Comparison of ENCODE assay signal across 26 cellular contexts in genomic region chr1:229150518-229150917, GRCh38.
DNase-seq lines count a peak whose midpoint lies in the region; ATAC-seq, FAIRE-seq and TF ChIP-seq lines count a peak whose summit lies in the region.
"Had no signal": no experiment of that assay in that cellular context is flagged by ENCODE, and none has a peak within 500 bp of the region (broad histone marks: within the 10 kb centered on the region; RNA-seq: fewer than 3 reads in every experiment).

No MANE protein-coding gene starts in this region.

- H3K27ac Mint-ChIP-seq in GM23338 = no peak overlapping the region
- H3K27ac Mint-ChIP-seq: CD14-positive monocyte; CD4-positive, alpha-beta T cell; CD8-positive, alpha-beta memory T cell; HFFc6 had no signal

- H4K20me1 ChIP-seq in GM23338 (replicated peaks; ENCODE audit: insufficient read depth) = no peaks in the 10 kb centered on the region
- no peaks in the 10 kb centered on the region for H4K20me1 ChIP-seq in H1 (replicated peaks in 1 of 2; ENCODE audit: control insufficient read depth in 1 of 2, insufficient read depth in 2 of 2, low read length in 2 of 2)
- H4K20me1 ChIP-seq: BLaER1 treated with 17β-estradiol and CSF1 and Interleukin-3, amounts not matched to agents 10 nM and 100 nM had no signal

- H2BK120ac ChIP-seq in H1 (replicated peaks; ENCODE audit: low read depth, low read length) = no peak overlapping the region

- H3K27me3 ChIP-seq in GM23338 (ENCODE audit: insufficient read depth) (no peaks in the 10 kb centered on the region), H1 (replicated peaks in 1 of 4; ENCODE audit: control insufficient read depth in 3 of 4, extremely low read depth in 1 of 4, insufficient read depth in 3 of 4, low read length in 3 of 4) (peaks cover 0 to 4% (median 3%) of the 10 kb centered on the region in 4 experiments; a peak in 2 of 7 replicates), right cardiac atrium (ENCODE audit: control insufficient read depth, insufficient read depth) (no peaks in the 10 kb centered on the region)
- H3K27me3 ChIP-seq: BE2C had no signal

- 0 out of 4 replicates have a peak, but pooled peaks of 1 of the 2 experiments have one; percentile 7 for TF ChIP-seq RAD21 in H1 (IDR thresholded peaks at IDR 0.05 in 1 of 2, conservative IDR thresholded peaks at IDR 0.05 in 1 of 2; ENCODE audit: low read depth in 2 of 2, low read length in 2 of 2)

- peaks cover 12% of the 10 kb centered on the region; the same call in 1 of the 2 replicates for H3K4me1 ChIP-seq in GM23338 (ENCODE audit: insufficient read depth)
- peaks cover 4 to 20% (median 14%) of the 10 kb centered on the region in 4 experiments for H3K4me1 ChIP-seq in H1 (replicated peaks in 1 of 4; ENCODE audit: control insufficient read depth in 3 of 4, insufficient read depth in 4 of 4, low read length in 3 of 4)
- peaks cover 4% of the 10 kb centered on the region for H3K4me1 ChIP-seq in right cardiac atrium (ENCODE audit: control insufficient read depth, insufficient read depth, low read length)
- H3K4me1 ChIP-seq: A549 had no signal

- H4K8ac ChIP-seq in H1 (ENCODE audit: extremely low read depth, insufficient read depth, low read length) = no peak overlapping the region

- peaks cover 4% of the 10 kb centered on the region; the same call in 1 of the 2 replicates for H3K9me2 ChIP-seq in GM23338 (ENCODE audit: insufficient read depth)

- ATAC-seq in GM23338 (peak; percentile 25), right cardiac atrium (no peak)
- ATAC-seq: A549, GM12878 had no signal

- H2AK5ac ChIP-seq in H1 (ENCODE audit: low read depth, low read length) = no peak overlapping the region

- H2BK20ac ChIP-seq in H1 (ENCODE audit: low read length) = peak overlapping the region; percentile 81

- H4K5ac ChIP-seq in H1 (ENCODE audit: insufficient read length, low read depth, low read length) = no peak overlapping the region

- H3K4me3 ChIP-seq in GM23338 (no peak overlapping the region), H1 (ENCODE audit: extremely low read depth in 1 of 4, insufficient read depth in 2 of 4, low read depth in 3 of 4, low read length in 4 of 4) (no peak overlapping the region), right cardiac atrium (ENCODE audit: low read length) (no peak overlapping the region)
- H3K4me3 ChIP-seq: A549; BLaER1 treated with 17β-estradiol and CSF1 and Interleukin-3, amounts not matched to agents 10 nM and 100 nM; GM12878; GM23248 had no signal

- TF ChIP-seq POLR2A in H1 (IDR thresholded peaks at IDR 0.05; ENCODE audit: control extremely low read depth in 1 of 2, low read depth in 2 of 2, low read length in 2 of 2) = no peak

- no peaks in the 10 kb centered on the region for H3K23me2 ChIP-seq in H1 (ENCODE audit: low read depth, low read length)

- peak overlapping the region; percentile 85; the same call in 1 of the 2 replicates for H3K18ac ChIP-seq in H1 (ENCODE audit: extremely low read depth, low read length)

- H3K9me3 ChIP-seq in KOPT-K1 (ENCODE audit: insufficient read depth, low read length, poor library complexity, severe bottlenecking) (peaks cover 4% of the 10 kb centered on the region), H1 (ENCODE audit: insufficient read depth in 2 of 2, low read depth in 1 of 2, low read length in 1 of 2) (no peaks in the 10 kb centered on the region), right cardiac atrium (ENCODE audit: control insufficient read depth, low read length) (no peaks in the 10 kb centered on the region)
- H3K9me3 ChIP-seq: A549, BE2C had no signal

- FAIRE-seq in H1 (lab: Jason Lieb, UNC) = no peak
- FAIRE-seq: A549, GM12878, GM19239, H54 had no signal

- no peak for TF ChIP-seq EP300 in H1 (IDR thresholded peaks at IDR 0.05; ENCODE audit: borderline replicate concordance in 1 of 2, low read depth in 2 of 2, low read length in 2 of 2)

- no peak overlapping the region for H3K23ac ChIP-seq in H1 (ENCODE audit: insufficient read length)

- no peaks in the 10 kb centered on the region for H3K9me3 Mint-ChIP-seq in GM23338
- H3K9me3 Mint-ChIP-seq: CD4-positive, alpha-beta T cell had no signal

- no peaks in the 10 kb centered on the region for H3K36me3 ChIP-seq in GM23338 (ENCODE audit: insufficient read depth)
- no peaks in the 10 kb centered on the region for H3K36me3 ChIP-seq in KOPT-K1 (ENCODE audit: insufficient read depth, low read length)
- no peaks in the 10 kb centered on the region for H3K36me3 ChIP-seq in H1 (ENCODE audit: control insufficient read depth in 2 of 4, insufficient read depth in 4 of 4, low read length in 3 of 4)
- H3K36me3 ChIP-seq: BE2C; BLaER1 treated with 17β-estradiol and CSF1 and Interleukin-3, amounts not matched to agents 10 nM and 100 nM had no signal

- no peak overlapping the region for H3K9ac ChIP-seq in H1 (replicated peaks in 1 of 4; ENCODE audit: extremely low read depth in 1 of 4, low read depth in 3 of 4, low read length in 3 of 4)
- H3K9ac ChIP-seq: BLaER1 treated with 17β-estradiol and CSF1 and Interleukin-3, amounts not matched to agents 10 nM and 100 nM; GM23248 had no signal

- no peak overlapping the region for H3K4ac ChIP-seq in H1 (replicated peaks; ENCODE audit: insufficient read length, low read depth, low read length)

- POLR2A ChIA-PET in H1 (lab: Charles Lee; ENCODE audit: partially characterized antibody) = no interaction called here

- H3K36me3 Mint-ChIP-seq in GM23338 (ENCODE audit: low read depth) = no peaks in the 10 kb centered on the region

- H2AFZ ChIP-seq in GM23338 (no peak overlapping the region), H1 (ENCODE audit: low read length) (0 out of 2 replicates have a peak overlapping the region, but pooled peaks have one; percentile 55)
- H2AFZ ChIP-seq: GM23248 had no signal

- DNase-seq in NCI-H524 (lab: John Stamatoyannopoulos, UW) = peak; percentile 71 to 75
- no peak for DNase-seq in NCI-H524 treated with DMSO at 0.1 percent for 48 hours (lab: John Stamatoyannopoulos, UW)
- DNase-seq in GM23338 (ENCODE audit: low spot score) = no peak
- DNase-seq in H1 (ENCODE audit: low read depth in 1 of 2, low spot score in 2 of 2) = no peak
- no peak for DNase-seq in COLO829 (ENCODE audit: low spot score)
- DNase-seq in NCI-H510A (lab: John Stamatoyannopoulos, UW) = no peak
- DNase-seq in right cardiac atrium = no peak
- DNase-seq: 8988T; ACHN; AML-193; BE2C; Calu3; CD4-positive, alpha-beta T cell; CD8-positive, alpha-beta memory T cell; COR-L47; DMS79 treated with DMSO at 0.1 percent for 48 hours; GDM1; GM23248; HFFc6 had no signal

- H3K56ac ChIP-seq in H1 (replicated peaks; ENCODE audit: insufficient read length, low read depth, low read length) = no peak overlapping the region

- CTCF ChIA-PET in H1 (lab: Charles Lee; ENCODE audit: partially characterized antibody) = interaction anchor here (0.7 to 0.8 kb wide), 2 partner anchors 52 to 230 kb away, joined by 3 read pairs; no protein-coding TSS in a partner anchor

- H3K27ac ChIP-seq in GM23338 (ENCODE audit: low read depth) (no peak overlapping the region), KOPT-K1 (ENCODE audit: low read depth, low read length, poor library complexity, severe bottlenecking) (peak overlapping the region; percentile 28), H1 (ENCODE audit: low read depth, low read length) (no peak overlapping the region), right cardiac atrium (ENCODE audit: low read length) (no peak overlapping the region)
- H3K27ac ChIP-seq: A549; BLaER1 treated with 17β-estradiol and CSF1 and Interleukin-3, amounts not matched to agents 10 nM and 100 nM; GM23248 had no signal

- H3K79me2 ChIP-seq in GM23338 (replicated peaks; ENCODE audit: insufficient read depth) (no peaks in the 10 kb centered on the region), H1 (ENCODE audit: control insufficient read depth in 1 of 2, insufficient read depth in 2 of 2, low read length in 2 of 2) (no peaks in the 10 kb centered on the region)

- no peak overlapping the region for H2BK15ac ChIP-seq in H1 (ENCODE audit: low read length)

- no peak overlapping the region for H4K91ac ChIP-seq in H1 (replicated peaks; ENCODE audit: insufficient read length, low read length)

- WGBS in H1 (ENCODE audit: extremely low coverage in 1 of 2, insufficient coverage in 1 of 2, insufficient read length in 1 of 2, insufficient replicate concordance in 2 of 2, low coverage in 1 of 2, low lambda C conversion rate in 2 of 2, missing lambda C conversion rate in 1 of 2), 2 experiments = 66% methylated on average over 7 of the region's 7 CpGs; no CpG with 5 or more reads in 1 of the 2 experiments
- 82% methylated on average over 7 of the region's 7 CpGs for WGBS in right cardiac atrium

- intact Hi-C loops in right cardiac atrium (cut with DNase I) = no loop called here

- H3K4me2 ChIP-seq in GM23338 (no peak overlapping the region), H1 (ENCODE audit: insufficient read depth in 1 of 2, low read depth in 2 of 2, low read length in 2 of 2) (no peak overlapping the region)
- H3K4me2 ChIP-seq: A549; BLaER1 treated with 17β-estradiol and CSF1 and Interleukin-3, amounts not matched to agents 10 nM and 100 nM had no signal

- H3K79me1 ChIP-seq in H1 (ENCODE audit: low read depth, low read length) = no peaks in the 10 kb centered on the region

- no peak overlapping the region for H3K14ac ChIP-seq in H1 (ENCODE audit: insufficient read length)

- H2BK5ac ChIP-seq in H1 (ENCODE audit: low read depth, low read length) = no peak overlapping the region

- peaks cover 4% of the 10 kb centered on the region for H3K4me1 Mint-ChIP-seq in GM23338

- 0 out of 2 replicates have a peak overlapping the region, but pooled peaks have one; percentile 22 for H2BK12ac ChIP-seq in H1 (ENCODE audit: low read depth, low read length)

- H3K27me3 Mint-ChIP-seq in GM23338 (ENCODE audit: insufficient read depth, low read depth, poor library complexity) = peaks cover 12% of the 10 kb centered on the region
- H3K27me3 Mint-ChIP-seq: CD4-positive, alpha-beta T cell had no signal

- no peak overlapping the region for H3K4me3 Mint-ChIP-seq in GM23338
- H3K4me3 Mint-ChIP-seq: CD14-positive monocyte; CD4-positive, alpha-beta T cell; CD8-positive, alpha-beta memory T cell; HFFc6 had no signal

- H3F3A ChIP-seq in GM23338 (replicated peaks; ENCODE audit: low read depth) = 0 out of 2 replicates have a peak, but pooled peaks cover 4% of the 10 kb centered on the region

- TF ChIP-seq CTCF in GM23338 (conservative IDR thresholded peaks at IDR 0.05; ENCODE audit: low read depth in 2 of 2) = no peak
- TF ChIP-seq CTCF in H1 (IDR thresholded peaks at IDR 0.05; ENCODE audit: control extremely low read depth in 1 of 3, insufficient read depth in 1 of 3, low read depth in 1 of 3, low read length in 3 of 3) = no peak

TF ChIP-seq in H1, 55 proteins besides CTCF, POLR2A, EP300 and RAD21 (continues in another document):
- no peak for TF ChIP-seq SAP30 (IDR thresholded peaks at IDR 0.05; ENCODE audit: insufficient read depth, insufficient replicate concordance, low read length)

Comparison
In these comparisons a context has a peak if more than half of its experiments do, and no peak if none do; other contexts are left out.
1. DNase-seq: peak in NCI-H524 (2 of 2); none in NCI-H524 treated with DMSO at 0.1 percent for 48 hours (single experiment), GM23338 (single experiment), H1 (0 of 2), COLO829 (single experiment), NCI-H510A (single experiment) and right cardiac atrium (0 of 3).